Comparison of ENCODE assay signal across 27 cellular contexts in the genomic region with DNA sequence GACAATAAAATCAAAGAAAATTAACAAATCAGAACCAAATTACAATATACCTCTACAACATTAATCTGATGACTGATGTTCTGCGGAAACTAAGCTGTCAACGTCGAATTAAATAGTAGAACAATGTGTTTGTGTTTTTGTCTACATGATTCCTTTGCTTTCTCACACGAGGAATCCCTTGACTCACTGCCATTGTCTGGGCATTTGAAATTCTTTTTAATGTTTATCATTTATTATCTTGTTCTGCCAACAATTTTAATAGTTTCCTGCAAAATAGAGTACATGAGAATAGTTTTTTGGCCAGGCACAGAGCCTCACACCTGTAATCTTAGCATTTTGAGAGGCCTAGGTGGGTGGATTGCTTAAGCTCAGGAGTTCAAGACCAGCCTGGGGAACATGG.
"Had no signal": no experiment of that assay in that cellular context is flagged by ENCODE, and none has a peak within 500 bp of the region (broad histone marks: within the 10 kb centered on the region; RNA-seq: fewer than 3 reads in every experiment).

No MANE protein-coding gene starts in this region.

- FAIRE-seq: small intestine, urothelium cell line had no signal

- DNase-seq: occipital lobe; ovary; posterior cingulate gyrus; psoas muscle; right cardiac atrium; sigmoid colon; stimulated activated CD4-positive, alpha-beta T cell treated with anti-CD3 and anti-CD28 coated beads, Interleukin-15, amount 100 ng/mL, for 24 hours; stimulated activated CD4-positive, alpha-beta T cell treated with anti-CD3 and anti-CD28 coated beads, Interleukin-2, amount 100 ng/mL, for 24 hours; stimulated activated CD4-positive, alpha-beta T cell treated with anti-CD3 and anti-CD28 coated beads, Interleukin-2, amount 100 ng/mL, for 48 hours; stimulated activated CD4-positive, alpha-beta T cell treated with anti-CD3 and anti-CD28 coated beads, Interleukin-4, amount 100 ng/mL, for 24 hours; stimulated activated naive B cell treated with anti-CD40 and anti-IgM and Interleukin-4, amounts not matched to agents 10 μg/mL and 1 μg/mL and 100 μg/mL, for 72 hours; stimulated activated naive CD4-positive, alpha-beta T cell treated with Interleukin-2 at 50 U/mL for 16 hours; stomach; thyroid gland; upper lobe of left lung had no signal

- H2AFZ ChIP-seq: parathyroid adenoma had no signal

- ATAC-seq: psoas muscle; right cardiac atrium; stimulated activated effector memory CD8-positive, alpha-beta T cell treated with anti-CD3 and anti-CD28 coated beads, Interleukin-12 subunit alpha, Interleukin-12 subunit beta, amount 100 ng/mL, for 72 hours had no signal

- H3K27ac ChIP-seq: neural progenitor cell, ovary, parathyroid adenoma, psoas muscle, sigmoid colon, stomach, thoracic aorta, thyroid gland, tibial nerve, upper lobe of left lung, vagina had no signal

- H3K9me3 ChIP-seq: ovary, psoas muscle, right lobe of liver, sigmoid colon, stomach, thoracic aorta, thyroid gland, tibial nerve, upper lobe of left lung, vagina had no signal

- H3K9ac ChIP-seq: neural progenitor cell, parathyroid adenoma had no signal

- H3K4me3 ChIP-seq: neural progenitor cell, ovary, psoas muscle, right lobe of liver, sigmoid colon, stomach, thoracic aorta, thyroid gland, tibial nerve, upper lobe of left lung, vagina had no signal

- H3K79me2 ChIP-seq: parathyroid adenoma had no signal

- H3K27me3 Mint-ChIP-seq: progenitor cell of endocrine pancreas; stimulated activated naive B cell treated with anti-CD40 and anti-IgM and Interleukin-4, amounts not matched to agents 10 μg/mL and 1 μg/mL and 100 μg/mL, for 72 hours; stimulated activated naive CD8-positive, alpha-beta T cell treated with anti-CD3 and anti-CD28 coated beads, Interleukin-15, Interleukin-2, amounts not matched to agents 100 ng/mL and 50 ng/mL, for 24 hours had no signal

- H3K9me3 Mint-ChIP-seq: nephron; neural progenitor cell; stimulated activated effector memory CD8-positive, alpha-beta T cell treated with anti-CD3 and anti-CD28 coated beads, Interleukin-12 subunit alpha, Interleukin-12 subunit beta, amount 100 ng/mL, for 72 hours; stimulated activated naive B cell treated with anti-CD40 and anti-IgM and Interleukin-4, amounts not matched to agents 10 μg/mL and 1 μg/mL and 100 μg/mL, for 72 hours; stimulated activated naive CD8-positive, alpha-beta T cell treated with anti-CD3 and anti-CD28 coated beads, Interleukin-15, Interleukin-2, amounts not matched to agents 100 ng/mL and 50 ng/mL, for 24 hours had no signal

- H3K27ac Mint-ChIP-seq: neural progenitor cell; progenitor cell of endocrine pancreas; stimulated activated effector memory CD8-positive, alpha-beta T cell treated with anti-CD3 and anti-CD28 coated beads, Interleukin-12 subunit alpha, Interleukin-12 subunit beta, amount 100 ng/mL, for 72 hours; stimulated activated naive B cell treated with anti-CD40 and anti-IgM and Interleukin-4, amounts not matched to agents 10 μg/mL and 1 μg/mL and 100 μg/mL, for 72 hours; stimulated activated naive CD8-positive, alpha-beta T cell treated with anti-CD3 and anti-CD28 coated beads, Interleukin-15, Interleukin-2, amounts not matched to agents 100 ng/mL and 50 ng/mL, for 24 hours had no signal

- H3K36me3 ChIP-seq: neural progenitor cell, ovary, right lobe of liver, sigmoid colon, stomach, thoracic aorta, thyroid gland, tibial nerve, upper lobe of left lung, vagina had no signal

- H3K4me3 Mint-ChIP-seq: nephron; neural progenitor cell; stimulated activated effector memory CD8-positive, alpha-beta T cell treated with anti-CD3 and anti-CD28 coated beads, Interleukin-12 subunit alpha, Interleukin-12 subunit beta, amount 100 ng/mL, for 72 hours; stimulated activated naive B cell treated with anti-CD40 and anti-IgM and Interleukin-4, amounts not matched to agents 10 μg/mL and 1 μg/mL and 100 μg/mL, for 72 hours; stimulated activated naive CD8-positive, alpha-beta T cell treated with anti-CD3 and anti-CD28 coated beads, Interleukin-15, Interleukin-2, amounts not matched to agents 100 ng/mL and 50 ng/mL, for 24 hours had no signal

- H3K27me3 ChIP-seq: neural progenitor cell, ovary, right lobe of liver, sigmoid colon, stomach, thyroid gland, tibial nerve, upper lobe of left lung, vagina had no signal

- H3K36me3 Mint-ChIP-seq: neural progenitor cell; stimulated activated effector memory CD8-positive, alpha-beta T cell treated with anti-CD3 and anti-CD28 coated beads, Interleukin-12 subunit alpha, Interleukin-12 subunit beta, amount 100 ng/mL, for 72 hours; stimulated activated naive B cell treated with anti-CD40 and anti-IgM and Interleukin-4, amounts not matched to agents 10 μg/mL and 1 μg/mL and 100 μg/mL, for 72 hours had no signal

- H3K4me1 ChIP-seq: neural progenitor cell, parathyroid adenoma, psoas muscle, right lobe of liver, sigmoid colon, stomach, thyroid gland, upper lobe of left lung, vagina had no signal

- H3K4me2 ChIP-seq: neural progenitor cell had no signal
